Comparison of ENCODE assay signal across 1 cellular context in the genomic region with DNA sequence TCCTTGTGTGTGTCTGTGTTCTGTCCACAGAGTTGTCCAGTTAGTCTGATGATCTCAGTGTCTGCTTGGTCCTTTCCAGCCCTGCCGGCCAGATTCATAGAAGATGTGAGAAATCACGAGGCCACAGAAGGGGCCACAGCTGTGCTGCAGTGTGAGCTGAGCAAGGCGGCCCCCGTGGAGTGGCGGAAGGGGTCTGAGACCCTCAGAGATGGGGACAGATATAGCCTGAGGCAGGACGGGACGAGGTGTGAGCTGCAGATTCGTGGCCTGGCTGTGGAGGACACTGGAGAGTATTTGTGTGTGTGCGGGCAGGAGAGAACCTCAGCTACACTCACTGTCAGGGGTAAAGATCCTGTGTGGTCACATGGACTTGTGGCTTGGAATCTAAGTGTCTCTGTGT.
TF ChIP-seq lines count a peak whose summit lies in the region.

No MANE protein-coding gene starts in this region.

TF ChIP-seq in HepG2, 621 proteins besides CTCF, POLR2A, EP300 and RAD21:
- TF ChIP-seq ZNF788 (CRISPR knock-in tag; IDR thresholded peaks at IDR 0.05; ENCODE audit: borderline replicate concordance) (no peak), KLF12 (CRISPR knock-in tag; IDR thresholded peaks at IDR 0.05; ENCODE audit: borderline replicate concordance) (no peak), PCBP1 (IDR thresholded peaks at IDR 0.05; ENCODE audit: borderline replicate concordance, low read depth, low read length) (no peak), ZNF780A (CRISPR knock-in tag; IDR thresholded peaks at IDR 0.05) (no peak), CBX1 (IDR thresholded peaks at IDR 0.05; ENCODE audit: low read depth) (no peak), TSC22D2 (CRISPR knock-in tag; IDR thresholded peaks at IDR 0.05; ENCODE audit: borderline replicate concordance) (no peak), ATF7-NPFF (CRISPR knock-in tag; IDR thresholded peaks at IDR 0.05; ENCODE audit: low read depth) (no peak), KLF6 (CRISPR knock-in tag; IDR thresholded peaks at IDR 0.05) (no peak)
- TF ChIP-seq, protein P1, sequence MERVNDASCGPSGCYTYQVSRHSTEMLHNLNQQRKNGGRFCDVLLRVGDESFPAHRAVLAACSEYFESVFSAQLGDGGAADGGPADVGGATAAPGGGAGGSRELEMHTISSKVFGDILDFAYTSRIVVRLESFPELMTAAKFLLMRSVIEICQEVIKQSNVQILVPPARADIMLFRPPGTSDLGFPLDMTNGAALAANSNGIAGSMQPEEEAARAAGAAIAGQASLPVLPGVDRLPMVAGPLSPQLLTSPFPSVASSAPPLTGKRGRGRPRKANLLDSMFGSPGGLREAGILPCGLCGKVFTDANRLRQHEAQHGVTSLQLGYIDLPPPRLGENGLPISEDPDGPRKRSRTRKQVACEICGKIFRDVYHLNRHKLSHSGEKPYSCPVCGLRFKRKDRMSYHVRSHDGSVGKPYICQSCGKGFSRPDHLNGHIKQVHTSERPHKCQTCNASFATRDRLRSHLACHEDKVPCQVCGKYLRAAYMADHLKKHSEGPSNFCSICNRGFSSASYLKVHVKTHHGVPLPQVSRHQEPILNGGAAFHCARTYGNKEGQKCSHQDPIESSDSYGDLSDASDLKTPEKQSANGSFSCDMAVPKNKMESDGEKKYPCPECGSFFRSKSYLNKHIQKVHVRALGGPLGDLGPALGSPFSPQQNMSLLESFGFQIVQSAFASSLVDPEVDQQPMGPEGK (CRISPR knock-in tag; IDR thresholded peaks at IDR 0.05) = no peak
